1 cellular context compared by ENCODE assay signal in the genomic region with DNA sequence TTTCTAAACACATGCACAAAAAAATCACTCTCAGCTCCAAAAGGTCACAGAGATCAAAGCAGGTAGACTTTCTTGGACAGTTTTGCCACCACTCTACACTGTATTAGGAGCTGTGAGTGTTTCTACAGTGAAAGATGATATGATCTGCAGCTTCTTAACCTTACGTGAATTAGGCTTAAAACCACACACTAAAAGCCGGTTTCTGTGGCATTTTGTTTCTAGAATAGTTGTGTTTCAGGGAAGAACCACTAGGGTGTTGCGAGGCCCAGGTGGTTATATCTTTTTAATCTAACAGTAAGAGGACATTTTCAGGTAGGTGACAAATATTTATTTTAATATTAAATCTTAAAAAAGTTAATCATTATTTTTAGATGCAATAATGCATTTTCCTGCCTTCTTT.
TF ChIP-seq lines count a peak whose summit lies in the region.

No MANE protein-coding gene starts in this region.

TF ChIP-seq in GM23338, 12 proteins besides CTCF, POLR2A, EP300 and RAD21 (continued from another document):
- TF ChIP-seq, protein P1, sequence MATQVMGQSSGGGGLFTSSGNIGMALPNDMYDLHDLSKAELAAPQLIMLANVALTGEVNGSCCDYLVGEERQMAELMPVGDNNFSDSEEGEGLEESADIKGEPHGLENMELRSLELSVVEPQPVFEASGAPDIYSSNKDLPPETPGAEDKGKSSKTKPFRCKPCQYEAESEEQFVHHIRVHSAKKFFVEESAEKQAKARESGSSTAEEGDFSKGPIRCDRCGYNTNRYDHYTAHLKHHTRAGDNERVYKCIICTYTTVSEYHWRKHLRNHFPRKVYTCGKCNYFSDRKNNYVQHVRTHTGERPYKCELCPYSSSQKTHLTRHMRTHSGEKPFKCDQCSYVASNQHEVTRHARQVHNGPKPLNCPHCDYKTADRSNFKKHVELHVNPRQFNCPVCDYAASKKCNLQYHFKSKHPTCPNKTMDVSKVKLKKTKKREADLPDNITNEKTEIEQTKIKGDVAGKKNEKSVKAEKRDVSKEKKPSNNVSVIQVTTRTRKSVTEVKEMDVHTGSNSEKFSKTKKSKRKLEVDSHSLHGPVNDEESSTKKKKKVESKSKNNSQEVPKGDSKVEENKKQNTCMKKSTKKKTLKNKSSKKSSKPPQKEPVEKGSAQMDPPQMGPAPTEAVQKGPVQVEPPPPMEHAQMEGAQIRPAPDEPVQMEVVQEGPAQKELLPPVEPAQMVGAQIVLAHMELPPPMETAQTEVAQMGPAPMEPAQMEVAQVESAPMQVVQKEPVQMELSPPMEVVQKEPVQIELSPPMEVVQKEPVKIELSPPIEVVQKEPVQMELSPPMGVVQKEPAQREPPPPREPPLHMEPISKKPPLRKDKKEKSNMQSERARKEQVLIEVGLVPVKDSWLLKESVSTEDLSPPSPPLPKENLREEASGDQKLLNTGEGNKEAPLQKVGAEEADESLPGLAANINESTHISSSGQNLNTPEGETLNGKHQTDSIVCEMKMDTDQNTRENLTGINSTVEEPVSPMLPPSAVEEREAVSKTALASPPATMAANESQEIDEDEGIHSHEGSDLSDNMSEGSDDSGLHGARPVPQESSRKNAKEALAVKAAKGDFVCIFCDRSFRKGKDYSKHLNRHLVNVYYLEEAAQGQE (IDR thresholded peaks at IDR 0.05; ENCODE audit: unreplicated experiment) = no peak
- TF ChIP-seq STAT1 (IDR thresholded peaks at IDR 0.05; ENCODE audit: unreplicated experiment) = no peak
- no peak for TF ChIP-seq POLR2AphosphoS5 (IDR thresholded peaks at IDR 0.05; ENCODE audit: low read depth)
- TF ChIP-seq, protein P2, sequence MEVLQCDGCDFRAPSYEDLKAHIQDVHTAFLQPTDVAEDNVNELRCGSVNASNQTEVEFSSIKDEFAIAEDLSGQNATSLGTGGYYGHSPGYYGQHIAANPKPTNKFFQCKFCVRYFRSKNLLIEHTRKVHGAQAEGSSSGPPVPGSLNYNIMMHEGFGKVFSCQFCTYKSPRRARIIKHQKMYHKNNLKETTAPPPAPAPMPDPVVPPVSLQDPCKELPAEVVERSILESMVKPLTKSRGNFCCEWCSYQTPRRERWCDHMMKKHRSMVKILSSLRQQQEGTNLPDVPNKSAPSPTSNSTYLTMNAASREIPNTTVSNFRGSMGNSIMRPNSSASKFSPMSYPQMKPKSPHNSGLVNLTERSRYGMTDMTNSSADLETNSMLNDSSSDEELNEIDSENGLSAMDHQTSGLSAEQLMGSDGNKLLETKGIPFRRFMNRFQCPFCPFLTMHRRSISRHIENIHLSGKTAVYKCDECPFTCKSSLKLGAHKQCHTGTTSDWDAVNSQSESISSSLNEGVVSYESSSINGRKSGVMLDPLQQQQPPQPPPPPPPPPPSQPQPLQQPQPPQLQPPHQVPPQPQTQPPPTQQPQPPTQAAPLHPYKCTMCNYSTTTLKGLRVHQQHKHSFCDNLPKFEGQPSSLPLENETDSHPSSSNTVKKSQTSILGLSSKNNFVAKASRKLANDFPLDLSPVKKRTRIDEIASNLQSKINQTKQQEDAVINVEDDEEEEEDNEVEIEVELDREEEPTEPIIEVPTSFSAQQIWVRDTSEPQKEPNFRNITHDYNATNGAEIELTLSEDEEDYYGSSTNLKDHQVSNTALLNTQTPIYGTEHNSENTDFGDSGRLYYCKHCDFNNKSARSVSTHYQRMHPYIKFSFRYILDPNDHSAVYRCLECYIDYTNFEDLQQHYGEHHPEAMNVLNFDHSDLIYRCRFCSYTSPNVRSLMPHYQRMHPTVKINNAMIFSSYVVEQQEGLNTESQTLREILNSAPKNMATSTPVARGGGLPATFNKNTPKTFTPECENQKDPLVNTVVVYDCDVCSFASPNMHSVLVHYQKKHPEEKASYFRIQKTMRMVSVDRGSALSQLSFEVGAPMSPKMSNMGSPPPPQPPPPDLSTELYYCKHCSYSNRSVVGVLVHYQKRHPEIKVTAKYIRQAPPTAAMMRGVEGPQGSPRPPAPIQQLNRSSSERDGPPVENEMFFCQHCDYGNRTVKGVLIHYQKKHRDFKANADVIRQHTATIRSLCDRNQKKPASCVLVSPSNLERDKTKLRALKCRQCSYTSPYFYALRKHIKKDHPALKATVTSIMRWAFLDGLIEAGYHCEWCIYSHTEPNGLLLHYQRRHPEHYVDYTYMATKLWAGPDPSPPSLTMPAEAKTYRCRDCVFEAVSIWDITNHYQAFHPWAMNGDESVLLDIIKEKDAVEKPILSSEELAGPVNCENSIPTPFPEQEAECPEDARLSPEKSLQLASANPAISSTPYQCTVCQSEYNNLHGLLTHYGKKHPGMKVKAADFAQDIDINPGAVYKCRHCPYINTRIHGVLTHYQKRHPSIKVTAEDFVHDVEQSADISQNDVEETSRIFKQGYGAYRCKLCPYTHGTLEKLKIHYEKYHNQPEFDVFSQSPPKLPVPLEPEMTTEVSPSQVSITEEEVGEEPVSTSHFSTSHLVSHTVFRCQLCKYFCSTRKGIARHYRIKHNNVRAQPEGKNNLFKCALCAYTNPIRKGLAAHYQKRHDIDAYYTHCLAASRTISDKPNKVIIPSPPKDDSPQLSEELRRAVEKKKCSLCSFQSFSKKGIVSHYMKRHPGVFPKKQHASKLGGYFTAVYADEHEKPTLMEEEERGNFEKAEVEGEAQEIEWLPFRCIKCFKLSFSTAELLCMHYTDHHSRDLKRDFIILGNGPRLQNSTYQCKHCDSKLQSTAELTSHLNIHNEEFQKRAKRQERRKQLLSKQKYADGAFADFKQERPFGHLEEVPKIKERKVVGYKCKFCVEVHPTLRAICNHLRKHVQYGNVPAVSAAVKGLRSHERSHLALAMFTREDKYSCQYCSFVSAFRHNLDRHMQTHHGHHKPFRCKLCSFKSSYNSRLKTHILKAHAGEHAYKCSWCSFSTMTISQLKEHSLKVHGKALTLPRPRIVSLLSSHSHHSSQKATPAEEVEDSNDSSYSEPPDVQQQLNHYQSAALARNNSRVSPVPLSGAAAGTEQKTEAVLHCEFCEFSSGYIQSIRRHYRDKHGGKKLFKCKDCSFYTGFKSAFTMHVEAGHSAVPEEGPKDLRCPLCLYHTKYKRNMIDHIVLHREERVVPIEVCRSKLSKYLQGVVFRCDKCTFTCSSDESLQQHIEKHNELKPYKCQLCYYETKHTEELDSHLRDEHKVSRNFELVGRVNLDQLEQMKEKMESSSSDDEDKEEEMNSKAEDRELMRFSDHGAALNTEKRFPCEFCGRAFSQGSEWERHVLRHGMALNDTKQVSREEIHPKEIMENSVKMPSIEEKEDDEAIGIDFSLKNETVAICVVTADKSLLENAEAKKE (CRISPR knock-in tag; IDR thresholded peaks at IDR 0.05) = no peak
- TF ChIP-seq EZH2 (IDR thresholded peaks at IDR 0.05; ENCODE audit: low read depth, unreplicated experiment) = no peak
- no peak for TF ChIP-seq EZH2phosphoT487 (IDR thresholded peaks at IDR 0.05; ENCODE audit: unreplicated experiment)
